26 cellular contexts compared by ENCODE assay signal in the genomic region with DNA sequence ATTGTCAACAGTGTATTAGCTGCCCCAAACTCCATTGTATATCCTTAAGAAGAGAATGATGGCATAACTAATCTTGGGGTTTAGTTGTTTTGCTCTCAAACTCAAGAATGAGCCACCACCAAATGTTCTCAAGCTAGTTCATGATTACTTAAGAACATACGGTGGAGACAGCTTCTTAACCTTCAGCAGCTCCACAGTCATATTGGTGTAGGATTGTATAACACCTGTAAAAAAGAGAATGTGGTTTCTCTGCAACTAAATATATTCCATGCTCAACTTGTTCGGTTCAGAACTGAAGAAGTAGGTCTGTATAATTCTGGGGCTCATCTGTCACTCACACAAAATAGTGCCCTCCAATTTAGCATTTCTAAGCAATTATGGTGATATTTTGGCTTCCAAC.
"Had no signal": no experiment of that assay in that cellular context is flagged by ENCODE, and none has a peak within 500 bp of the region (broad histone marks: within the 10 kb centered on the region; RNA-seq: fewer than 3 reads in every experiment).

No MANE protein-coding gene starts in this region.

- H3K4me1 Mint-ChIP-seq: T-cell had no signal

- H3K27ac ChIP-seq: RWPE1 had no signal

- H3K9me3 Mint-ChIP-seq: T-cell had no signal

- H3K9me2 ChIP-seq: SK-N-SH had no signal

- H3K27ac Mint-ChIP-seq: T-cell had no signal

- H3K9ac ChIP-seq: SK-N-SH had no signal

- H3K4me3 Mint-ChIP-seq: T-cell had no signal

- ATAC-seq: HepG2, Panc1, PC-3, T-cell had no signal

- H3K4me2 ChIP-seq: SK-N-SH had no signal

- H3K9me3 ChIP-seq: SK-N-SH had no signal

- H3K36me3 Mint-ChIP-seq: T-cell had no signal

- H3K27me3 Mint-ChIP-seq: T-cell had no signal

- DNase-seq: IMR-90; Kasumi-1; KG1; NCI-H1092; NCI-H1105 treated with DMSO at 0.1 percent for 48 hours; NCI-H1417 treated with DMSO at 0.1 percent for 48 hours; NCI-H146; NCI-H1694 treated with DMSO at 0.1 percent for 48 hours; NCI-H1930; NCI-H2081; NCI-H2107; NCI-H226; NCI-H446; NCI-H510A; NCI-H524 treated with DMSO at 0.1 percent for 48 hours; NCI-H69; NCI-H774; NK-92 treated with Interleukin-12 subunit alpha and Interleukin-12 subunit beta, amount 100 ng/mL, for 24 hours; PC-3; SHP77; SK-N-SH; SW 1271; T-cell had no signal
